ENCODE assay signal across 26 cellular contexts in the genomic region with DNA sequence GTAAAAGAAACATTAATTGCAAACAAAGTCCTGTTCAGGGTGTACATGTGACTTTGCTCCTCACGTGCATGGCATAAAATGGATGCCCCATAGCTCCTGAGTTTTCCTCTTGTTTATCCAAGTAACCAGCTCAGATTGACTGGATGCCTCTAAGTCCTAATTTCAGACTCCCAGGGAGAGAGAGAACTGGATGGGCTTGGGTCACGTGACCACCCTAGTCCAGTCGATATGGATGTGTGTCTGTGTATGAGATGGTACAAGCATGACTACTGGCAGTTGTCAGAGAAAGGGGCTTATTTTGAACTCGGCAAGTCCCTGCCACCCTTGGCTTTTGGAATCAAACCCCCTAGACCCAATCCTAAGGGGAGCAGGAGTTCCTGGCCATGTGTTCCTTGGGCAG. TPM values are rescaled to one million over a fixed set of nuclear protein-coding genes. Genes with fewer than 3 reads are reported as not detected.
A peak's percentile ranks its signal among the peaks of the same experiment; 100 is the strongest.
DNase-seq lines count a peak whose midpoint lies in the region; ATAC-seq, FAIRE-seq and TF ChIP-seq lines count a peak whose summit lies in the region.
"Had no signal": no experiment of that assay in that cellular context is flagged by ENCODE, and none has a peak within 500 bp of the region (broad histone marks: within the 10 kb centered on the region; RNA-seq: fewer than 3 reads in every experiment).

No MANE protein-coding gene starts in this region.

- no TSS peak for BruUV-seq in HepG2 (replicated peaks; lab: Mats Ljungman, UMichigan)

- intact Hi-C loops in HepG2 (cut with micrococcal nuclease; ENCODE audit: unreplicated experiment) = no loop called here
- intact Hi-C loops in right lobe of liver (cut with DNase I) = no loop called here
- intact Hi-C loops in psoas muscle (cut with DNase I) = loop anchor here in 1 of 2 donors (10.0 kb wide), 2 partner anchors 99 to 819 kb away; no protein-coding TSS in a partner anchor

- in situ Hi-C loops in HepG2 (cut with HindIII; ENCODE audit: extremely low pct_ligation_motif_present, low pct_unique_long_range_greater_than_20kb) = no loop called here

- CTCF ChIA-PET in HepG2 (lab: Yijun Ruan, JAX; ENCODE audit: low intra/inter-chr PET ratio, low total read pairs) (no interaction called here), T-cell (lab: Charles Lee) (interaction anchor here (0.5 to 1.5 kb wide), 4 partner anchors 16 to 986 kb away, joined by 3 to 5 read pairs (median 4); no protein-coding TSS in a partner anchor)

- H2AFZ ChIP-seq in HepG2 (ENCODE audit: low read length) = no peak overlapping the region

- no peak for TF ChIP-seq CTCF in HepG2 (CRISPR knock-in tag; IDR thresholded peaks at IDR 0.05)
- no peak for TF ChIP-seq CTCF in right lobe of liver (IDR thresholded peaks at IDR 0.05)
- TF ChIP-seq CTCF in psoas muscle (IDR thresholded peaks at IDR 0.05) = no peak
- no peak for TF ChIP-seq CTCF in endodermal cell (conservative IDR thresholded peaks at IDR 0.05)

- no peak overlapping the region for H3K4me3 Mint-ChIP-seq in T-cell
- no peak overlapping the region for H3K4me3 Mint-ChIP-seq in endodermal cell
- H3K4me3 Mint-ChIP-seq: CD4-positive, CD25-positive, alpha-beta regulatory T cell had no signal

- WGBS in HepG2 (ENCODE audit: low lambda C conversion rate) = 82% methylated on average over 4 of the region's 4 CpGs
- WGBS in right lobe of liver (ENCODE audit: insufficient coverage, low coverage, low lambda C conversion rate, missing lambda C conversion rate) = 80% methylated on average over 1 of the region's 4 CpGs
- 84 to 89% (median 87%) methylated on average over 4 of the region's 4 CpGs for WGBS in psoas muscle, 3 donors
- WGBS in endodermal cell (ENCODE audit: insufficient coverage in 1 of 2, insufficient read length in 1 of 2), 2 experiments = 91 to 100% methylated on average over 3 to 4 of the region's 4 CpGs

- H3K4me2 ChIP-seq in HepG2 (ENCODE audit: low read depth, low read length) = no peak overlapping the region

- no peak overlapping the region for H3K4me3 ChIP-seq in HepG2 (replicated peaks in 1 of 3; ENCODE audit: insufficient read depth in 1 of 3, low read depth in 2 of 3, low read length in 3 of 3)
- H3K4me3 ChIP-seq in right lobe of liver = no peak overlapping the region
- H3K4me3 ChIP-seq in psoas muscle = no peak overlapping the region
- H3K4me3 ChIP-seq in endodermal cell (ENCODE audit: low read length) = no peak overlapping the region
- H3K4me3 ChIP-seq: MG63 had no signal

- no peak for FAIRE-seq in HepG2 (lab: Jason Lieb, UNC)
- FAIRE-seq: GM12892 had no signal

- peaks cover 12% of the 10 kb centered on the region for H3K36me3 Mint-ChIP-seq in T-cell
- no peaks in the 10 kb centered on the region for H3K36me3 Mint-ChIP-seq in endodermal cell (ENCODE audit: low read depth)

- no peaks in the 10 kb centered on the region for H3K79me2 ChIP-seq in HepG2 (ENCODE audit: insufficient read depth, low read length)

- DNase-seq in HepG2 (ENCODE audit: low spot score) (no peak), right lobe of liver (no peak), T-cell (no peak), psoas muscle (no peak), endodermal cell (no peak)
- DNase-seq: Caco-2; CD4-positive, CD25-positive, alpha-beta regulatory T cell; DMS 273 treated with DMSO at 0.1 percent for 48 hours; DMS79 treated with DMSO at 0.1 percent for 48 hours; H7; Kasumi-1; MG63; NCI-H1417; NCI-H1694 treated with DMSO at 0.1 percent for 48 hours; NCI-H2081 treated with DMSO at 0.1 percent for 48 hours; NCI-H446 treated with DMSO at 0.1 percent for 48 hours; NCI-H526 treated with DMSO at 0.1 percent for 48 hours; PC-3; Right ventricle myocardium superior had no signal

- TF ChIP-seq POLR2A in HepG2 (IDR thresholded peaks at IDR 0.05; ENCODE audit: insufficient read depth in 1 of 2, low read depth in 2 of 2, low read length in 2 of 2) (no peak), right lobe of liver (IDR thresholded peaks at IDR 0.05) (no peak)

- no peak overlapping the region for H3K9ac ChIP-seq in HepG2 (ENCODE audit: insufficient read depth, low read depth, low read length)
- no peak overlapping the region for H3K9ac ChIP-seq in endodermal cell (ENCODE audit: extremely low read depth, low read length, poor library complexity, severe bottlenecking)

- H3K27ac Mint-ChIP-seq in T-cell = peak overlapping the region; percentile 94 to 95
- H3K27ac Mint-ChIP-seq in endodermal cell = no peak overlapping the region

- TF ChIP-seq RAD21 in HepG2 (CRISPR knock-in tag; IDR thresholded peaks at IDR 0.05) = no peak

- TF ChIP-seq EP300 in HepG2 (IDR thresholded peaks at IDR 0.05; ENCODE audit: low read depth in 2 of 2, low read length in 2 of 2) (no peak), HepG2 (CRISPR knock-in tag; IDR thresholded peaks at IDR 0.05; ENCODE audit: borderline replicate concordance) (no peak)

- H3K4me1 Mint-ChIP-seq in T-cell (peaks cover 39 to 48% (median 47%) of the 10 kb centered on the region in 3 donors), endodermal cell (no peaks in the 10 kb centered on the region)

- ATAC-seq in HepG2 = no peak
- ATAC-seq in right lobe of liver = no peak
- ATAC-seq in T-cell (replicated peaks in 1 of 4) = no peak
- ATAC-seq in psoas muscle = no peak
- no peak for ATAC-seq in HG03342 (IDR thresholded peaks at IDR 0.05; ENCODE audit: unreplicated experiment)
- no peak for ATAC-seq in HG03439 (IDR thresholded peaks at IDR 0.05; ENCODE audit: unreplicated experiment)
- ATAC-seq: PC-3 had no signal

- H3K4me1 ChIP-seq in HepG2 (ENCODE audit: insufficient read depth, low read length) (no peaks in the 10 kb centered on the region), right lobe of liver (peaks cover 0 to 8% (median 2%) of the 10 kb centered on the region in 4 donors), psoas muscle (peaks cover 38% of the 10 kb centered on the region), endodermal cell (ENCODE audit: control insufficient read depth, insufficient read depth, low read length) (no peaks in the 10 kb centered on the region)
- H3K4me1 ChIP-seq: Caco-2 had no signal

- H3K27me3 Mint-ChIP-seq in T-cell (no peaks in the 10 kb centered on the region), endodermal cell (ENCODE audit: insufficient read depth) (peaks cover 30% of the 10 kb centered on the region)
- H3K27me3 Mint-ChIP-seq: CD4-positive, CD25-positive, alpha-beta regulatory T cell had no signal

- H4K20me1 ChIP-seq in HepG2 (ENCODE audit: insufficient read depth, low read length) = no peaks in the 10 kb centered on the region

- H3K9me3 Mint-ChIP-seq in T-cell (no peaks in the 10 kb centered on the region), endodermal cell (no peaks in the 10 kb centered on the region)
- H3K9me3 Mint-ChIP-seq: CD4-positive, CD25-positive, alpha-beta regulatory T cell had no signal

- H3K9me3 ChIP-seq in HepG2 (ENCODE audit: low read length) (no peaks in the 10 kb centered on the region), right lobe of liver (no peaks in the 10 kb centered on the region), psoas muscle (no peaks in the 10 kb centered on the region), endodermal cell (ENCODE audit: control insufficient read depth, low read length) (no peaks in the 10 kb centered on the region)
- H3K9me3 ChIP-seq: Caco-2, MG63 had no signal

- POLR2A ChIA-PET in HepG2 (lab: Yijun Ruan, JAX) = no interaction called here
- POLR2A ChIA-PET in T-cell (lab: Charles Lee) = no interaction called here

- H3K27ac ChIP-seq in HepG2 (ENCODE audit: extremely low read length, insufficient read depth, low read length) (no peak overlapping the region), right lobe of liver (no peak overlapping the region), psoas muscle (peak overlapping the region; percentile 86), endodermal cell (ENCODE audit: low read depth, low read length) (no peak overlapping the region)

- no peaks in the 10 kb centered on the region for H3K36me3 ChIP-seq in HepG2 (replicated peaks in 1 of 2; ENCODE audit: control insufficient read depth in 1 of 2, insufficient read depth in 2 of 2, low read length in 2 of 2)
- H3K36me3 ChIP-seq in right lobe of liver = no peaks in the 10 kb centered on the region
- no peaks in the 10 kb centered on the region for H3K36me3 ChIP-seq in psoas muscle (ENCODE audit: insufficient read depth in 1 of 2, low read depth in 1 of 2)
- no peaks in the 10 kb centered on the region for H3K36me3 ChIP-seq in endodermal cell (ENCODE audit: control insufficient read depth, insufficient read depth, low read length)

- H3K27me3 ChIP-seq in HepG2 (ENCODE audit: control insufficient read depth in 1 of 2, insufficient read depth in 2 of 2, low read length in 2 of 2) (no peaks in the 10 kb centered on the region), right lobe of liver (no peaks in the 10 kb centered on the region), psoas muscle (ENCODE audit: insufficient read depth in 3 of 3, low read length in 2 of 3) (no peaks in the 10 kb centered on the region), endodermal cell (ENCODE audit: control insufficient read depth, insufficient read depth, low read length, poor library complexity, severe bottlenecking) (peaks cover 18% of the 10 kb centered on the region)
- H3K27me3 ChIP-seq: MG63 had no signal

RNA-seq across cellular contexts. Expression of a gene that starts 35.4 kb away (rescaled TPM):
- total RNA-seq in HepG2 (2016; rRNA removed; fragmentation: Illumina TruSeq; extraction: Trizol) = not detected in 2 replicates
- not detected in 2 replicates for total RNA-seq in HepG2 (2016; cell fraction: cytosol; rRNA removed; fragmentation: Illumina TruSeq; extraction: Trizol; ENCODE audit: low read depth)
- not detected in 2 replicates for total RNA-seq in HepG2 (2016; cell fraction: insoluble cytoplasmic fraction; rRNA removed; fragmentation: Illumina TruSeq; extraction: Trizol)
- total RNA-seq in HepG2 (2016; cell fraction: membrane; rRNA removed; fragmentation: Illumina TruSeq; extraction: Trizol) = not detected in 2 replicates
- not detected in 2 replicates for total RNA-seq in HepG2 (2016; cell fraction: nucleus; rRNA removed; fragmentation: Illumina TruSeq; extraction: Trizol)
- polyA plus RNA-seq in HepG2 (2011; rRNA removed) = not detected in 2 replicates
- polyA plus RNA-seq in HepG2 (2011; cell fraction: cytosol; rRNA removed) = not detected in 2 replicates
- polyA plus RNA-seq in HepG2 (2011; cell fraction: nucleus; rRNA removed) = not detected in 2 replicates
- polyA plus RNA-seq in HepG2 (2012) = not detected in 2 replicates
- not detected in 2 replicates for polyA plus RNA-seq in HepG2 (2016; cell fraction: cytosol; fragmentation: Illumina TruSeq; extraction: Trizol; ENCODE audit: low read depth)
- not detected in 2 replicates for polyA plus RNA-seq in HepG2 (2016; cell fraction: insoluble cytoplasmic fraction; fragmentation: Illumina TruSeq; extraction: Trizol; ENCODE audit: low read depth)
- not detected in 2 replicates for polyA plus RNA-seq in HepG2 (2016; cell fraction: membrane; fragmentation: Illumina TruSeq; extraction: Trizol; ENCODE audit: low read depth)
- polyA plus RNA-seq in HepG2 (2016; cell fraction: nucleus; fragmentation: Illumina TruSeq; extraction: Trizol; ENCODE audit: insufficient read depth, low read depth) = not detected in 2 replicates
- polyA minus RNA-seq in HepG2 (2011; rRNA and poly(A)+ RNA removed; ENCODE audit: low replicate concordance) = not detected in 2 replicates
- not detected in 2 replicates for polyA minus RNA-seq in HepG2 (2011; cell fraction: cytosol; rRNA and poly(A)+ RNA removed)
- polyA minus RNA-seq in HepG2 (2011; cell fraction: nucleus; rRNA and poly(A)+ RNA removed) = not detected in 2 replicates
- total RNA-seq in right lobe of liver = not detected
- total RNA-seq in T-cell = not detected
- total RNA-seq in psoas muscle = not detected
- polyA plus RNA-seq in psoas muscle = not detected
- total RNA-seq in endodermal cell = not detected
- polyA plus RNA-seq in endodermal cell (2013, experiment 1 of 2) = not detected
- polyA plus RNA-seq in endodermal cell (2013, experiment 2 of 2) = not detected
- total RNA-seq: Caco-2; CD4-positive, CD25-positive, alpha-beta regulatory T cell; G401; H7; Right ventricle myocardium superior; RPMI7951; SK-MEL-5 had no signal
- polyA plus RNA-seq: BJ; CD4-positive, CD25-positive, alpha-beta regulatory T cell had no signal
